In the genomic region with DNA sequence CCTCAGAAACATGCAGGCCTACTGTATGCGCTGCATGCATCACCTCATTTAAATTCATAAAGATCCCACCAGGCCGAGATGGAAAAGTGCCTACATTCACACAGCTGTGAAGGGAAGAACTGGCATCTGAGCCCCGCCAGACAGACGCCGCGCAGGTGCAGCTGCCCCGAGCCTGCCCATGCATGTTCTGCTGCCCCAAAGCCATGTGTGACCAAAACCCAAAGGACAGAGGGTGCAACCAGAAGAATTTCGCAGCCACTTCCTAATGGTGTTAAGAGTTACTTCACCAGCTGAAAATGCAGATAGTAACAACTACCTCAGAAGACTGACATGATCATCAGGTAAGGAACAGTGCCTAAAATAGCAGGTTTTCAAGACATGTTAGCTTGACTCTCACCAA, we compare ENCODE assay signal across 18 cellular contexts. TPM values are rescaled to one million over a fixed set of nuclear protein-coding genes. Genes with fewer than 3 reads are reported as not detected.
DNase-seq lines count a peak whose midpoint lies in the region; TF ChIP-seq lines count a peak whose summit lies in the region.
"Had no signal": no experiment of that assay in that cellular context is flagged by ENCODE, and none has a peak within 500 bp of the region (broad histone marks: within the 10 kb centered on the region; RNA-seq: fewer than 3 reads in every experiment).

No MANE protein-coding gene starts in this region.

- H2AFZ ChIP-seq in mammary epithelial cell (ENCODE audit: low read depth, low read length), result no peak overlapping the region

- no peak overlapping the region for H3K4ac ChIP-seq in mesendoderm (ENCODE audit: low read depth, low read length)

- H3K9me3 ChIP-seq in mammary epithelial cell (replicated peaks; ENCODE audit: insufficient read depth, low read length), result no peaks in the 10 kb centered on the region

- peaks cover 7% of the 10 kb centered on the region for H3K9me3 Mint-ChIP-seq in MCF 10A (ENCODE audit: unreplicated experiment)
- H3K9me3 Mint-ChIP-seq: CD4-positive, alpha-beta memory T cell had no signal

- H3K36me3 ChIP-seq in mammary epithelial cell (ENCODE audit: insufficient read depth, low read length) (no peaks in the 10 kb centered on the region), mesendoderm (ENCODE audit: control insufficient read depth, insufficient read depth, low read length) (no peaks in the 10 kb centered on the region)

- H3K4me3 Mint-ChIP-seq in MCF 10A (ENCODE audit: unreplicated experiment), result no peak overlapping the region
- H3K4me3 Mint-ChIP-seq: CD4-positive, alpha-beta memory T cell had no signal

- H3K4me1 ChIP-seq in mammary epithelial cell (ENCODE audit: insufficient read depth, low read length), result peaks cover 19% of the 10 kb centered on the region
- peaks cover 5% of the 10 kb centered on the region for H3K4me1 ChIP-seq in mesendoderm (ENCODE audit: control insufficient read depth, low read depth, low read length)

- H3K23ac ChIP-seq in mesendoderm (ENCODE audit: low read length), result no peak overlapping the region

- CTCF ChIA-PET in mammary epithelial cell (lab: Charles Lee; ENCODE audit: low non-redundant PET), result no interaction called here
- CTCF ChIA-PET in MCF 10A (lab: Yijun Ruan, JAX), result interaction anchor here (0.7 to 2.4 kb wide), 3 partner anchors 21 to 62 kb away, joined by 3 to 8 read pairs (median 3); no protein-coding TSS in a partner anchor
- CTCF ChIA-PET in RWPE1 (lab: Yijun Ruan, JAX), result interaction anchor here (1.1 kb wide), 1 partner anchor 62 kb away, joined by 3 read pairs; no protein-coding TSS in a partner anchor

- H3K27me3 ChIP-seq in mammary epithelial cell (ENCODE audit: insufficient read depth, low read length) (no peaks in the 10 kb centered on the region), mesendoderm (ENCODE audit: insufficient read depth, low read length, poor library complexity) (no peaks in the 10 kb centered on the region)

- intact Hi-C loops in mammary epithelial cell (cut with micrococcal nuclease) (no loop called here), MCF 10A (cut with micrococcal nuclease) (no loop called here)

- H3K9ac ChIP-seq in mammary epithelial cell (ENCODE audit: insufficient read depth, low read length) (no peak overlapping the region), mesendoderm (ENCODE audit: low read length) (no peak overlapping the region)

- TF ChIP-seq CTCF in mammary epithelial cell (conservative IDR thresholded peaks at IDR 0.05 in 1 of 2, IDR thresholded peaks at IDR 0.05 in 1 of 2; ENCODE audit: extremely low read depth in 1 of 2, insufficient read depth in 1 of 2, low read depth in 1 of 2, low read length in 2 of 2) (no peak), MCF 10A (IDR thresholded peaks at IDR 0.05; ENCODE audit: unreplicated experiment) (no peak), RWPE1 (conservative IDR thresholded peaks at IDR 0.05; ENCODE audit: low read depth) (no peak)

- H4K5ac ChIP-seq in mesendoderm (ENCODE audit: low read length), result no peak overlapping the region

- BruUV-seq in mammary epithelial cell (replicated peaks; lab: Mats Ljungman, UMichigan) (no TSS peak), MCF 10A (replicated peaks; lab: Mats Ljungman, UMichigan) (no TSS peak)

- WGBS in mammary epithelial cell (ENCODE audit: low coverage, missing lambda C conversion rate), result 3% methylated on average over 8 of the region's 8 CpGs
- no CpG with 5 or more reads among the region's 8 CpGs for WGBS in mesendoderm (ENCODE audit: extremely low coverage, insufficient coverage, low lambda C conversion rate)

- H4K8ac ChIP-seq in mesendoderm (ENCODE audit: low read depth, low read length), result no peak overlapping the region

- DNase-seq in mammary epithelial cell (peak; percentile 73), MCF 10A (ENCODE audit: unreplicated experiment) (no peak), RWPE1 (ENCODE audit: low spot score) (no peak), mesendoderm (peak; percentile 86), cortex of kidney (lab: John Stamatoyannopoulos, UW) (no peak), G401 (ENCODE audit: low spot score) (no peak), T-helper 2 cell (no peak), NCI-H524 (lab: John Stamatoyannopoulos, UW) (no peak)
- DNase-seq: CD4-positive, alpha-beta memory T cell; DMS53; EL; NCI-H1092 treated with DMSO at 0.1 percent for 48 hours; NCI-H2081 treated with DMSO at 0.1 percent for 48 hours; NCI-H2227 treated with DMSO at 0.1 percent for 48 hours; NCI-H748 treated with DMSO at 0.1 percent for 48 hours; PC-3; SW 1271 had no signal

- H3K18ac ChIP-seq in mesendoderm (ENCODE audit: low read length), result no peak overlapping the region

- H3K4me3 ChIP-seq in mammary epithelial cell (replicated peaks in 1 of 3; ENCODE audit: insufficient read depth in 1 of 3, low read depth in 2 of 3, low read length in 3 of 3) (no peak overlapping the region), mesendoderm (ENCODE audit: low read length) (no peak overlapping the region)

- H3K4me2 ChIP-seq in mammary epithelial cell (ENCODE audit: insufficient read depth, low read depth, low read length) (peak overlapping the region; percentile 45), mesendoderm (ENCODE audit: low read length) (no peak overlapping the region)

- no peaks in the 10 kb centered on the region for H4K20me1 ChIP-seq in mammary epithelial cell (ENCODE audit: insufficient read depth, low read length)

- H3K4me1 Mint-ChIP-seq in MCF 10A (ENCODE audit: insufficient read depth, unreplicated experiment), result peaks cover 6% of the 10 kb centered on the region
- H3K4me1 Mint-ChIP-seq: CD4-positive, alpha-beta memory T cell had no signal

- dilution Hi-C loops in mammary epithelial cell (cut with HindIII; ENCODE audit: low sequenced_read_pairs), result no loop called here

- no peak overlapping the region for H3K27ac Mint-ChIP-seq in MCF 10A (ENCODE audit: low read depth, unreplicated experiment)
- H3K27ac Mint-ChIP-seq: CD4-positive, alpha-beta memory T cell had no signal

- H3K27me3 Mint-ChIP-seq in MCF 10A (ENCODE audit: insufficient read depth, unreplicated experiment), result peaks cover 23% of the 10 kb centered on the region

- no peak overlapping the region for H2BK5ac ChIP-seq in mesendoderm (ENCODE audit: low read length)

- H3K27ac ChIP-seq in mammary epithelial cell (ENCODE audit: insufficient read depth, low read depth, low read length), result no peak overlapping the region
- peak overlapping the region; percentile 54 for H3K27ac ChIP-seq in RWPE1
- no peak overlapping the region for H3K27ac ChIP-seq in mesendoderm (ENCODE audit: low read depth, low read length)

- in situ Hi-C loops in mammary epithelial cell (cut with MboI; ENCODE audit: low sequenced_read_pairs in 2 of 2), result no loop called here
- in situ Hi-C loops in G401 (cut with HindIII; ENCODE audit: low sequenced_read_pairs), result no loop called here

- H3K56ac ChIP-seq in mesendoderm (ENCODE audit: low read length), result no peak overlapping the region

- H2AK5ac ChIP-seq in mesendoderm (ENCODE audit: low read length), result no peak overlapping the region

- H3K36me3 Mint-ChIP-seq in MCF 10A (ENCODE audit: insufficient read depth, unreplicated experiment), result no peaks in the 10 kb centered on the region
- H3K36me3 Mint-ChIP-seq: CD4-positive, alpha-beta memory T cell had no signal

- H2BK120ac ChIP-seq in mesendoderm (ENCODE audit: low read depth, low read length), result no peak overlapping the region

- H2BK15ac ChIP-seq in mesendoderm (replicated peaks; ENCODE audit: low read depth), result no peak overlapping the region

- POLR2A ChIA-PET in MCF 10A (lab: Yijun Ruan, JAX), result interaction anchor here (0.6 to 1.4 kb wide), 3 partner anchors 9 to 710 kb away, joined by 3 to 4 read pairs (median 3); no protein-coding TSS in a partner anchor
- POLR2A ChIA-PET in RWPE1 (lab: Yijun Ruan, JAX; ENCODE audit: low non-redundant PET), result interaction anchor here (0.7 kb wide), 1 partner anchor 52 kb away, joined by 3 read pairs; no protein-coding TSS in a partner anchor

- H3K79me1 ChIP-seq in mesendoderm (ENCODE audit: low read length), result no peaks in the 10 kb centered on the region

- no peaks in the 10 kb centered on the region for H3K79me2 ChIP-seq in mammary epithelial cell (ENCODE audit: insufficient read depth, low read length)
- H3K79me2 ChIP-seq in mesendoderm (ENCODE audit: control insufficient read depth, insufficient read depth, low read length), result no peaks in the 10 kb centered on the region

RNA-seq across cellular contexts. Expression of a gene that starts 13.5 kb away (rescaled TPM):
- total RNA-seq in mammary epithelial cell (100 to 1,000 TPM in 1 of 2 donors, 10 to 100 TPM in 1; 97.0 to 397 TPM), MCF 10A (2022) (179 and 230 TPM in 2 replicates)
- polyA plus RNA-seq in mammary epithelial cell, result 391 TPM
- 365 TPM for polyA minus RNA-seq in mammary epithelial cell
- polyA plus RNA-seq in mesendoderm (2013, experiment 1 of 2), result 450 TPM
- 461 TPM for polyA plus RNA-seq in mesendoderm (2013, experiment 2 of 2)
- total RNA-seq in G401 (2014; rRNA removed; shearing (Covaris generic)), result 3,912 and 3,929 TPM in 2 replicates
- total RNA-seq: LHCN-M2 had no signal

RNA-seq across cellular contexts. Expression of a gene that starts 30.6 kb away (rescaled TPM):
- total RNA-seq in mammary epithelial cell (100 to 1,000 TPM; 175 to 187 TPM), MCF 10A (2022) (659 and 662 TPM in 2 replicates)
- polyA plus RNA-seq in mammary epithelial cell, result 380 TPM
- polyA minus RNA-seq in mammary epithelial cell, result 709 TPM
- 373 TPM for polyA plus RNA-seq in mesendoderm (2013, experiment 1 of 2)
- polyA plus RNA-seq in mesendoderm (2013, experiment 2 of 2), result 379 TPM
- 843 and 873 TPM in 2 replicates for total RNA-seq in G401 (2014; rRNA removed; shearing (Covaris generic))

Comparison
In these comparisons a context has a peak if more than half of its experiments do, and no peak if none do; other contexts are left out.
1. DNase-seq: peak in mammary epithelial cell (single experiment) and mesendoderm (single experiment); none in MCF 10A (single experiment), RWPE1 (single experiment), cortex of kidney (single experiment), G401 (single experiment), T-helper 2 cell (0 of 5) and NCI-H524 (0 of 2).